ENCODE assay signal across 24 cellular contexts in the genomic region with DNA sequence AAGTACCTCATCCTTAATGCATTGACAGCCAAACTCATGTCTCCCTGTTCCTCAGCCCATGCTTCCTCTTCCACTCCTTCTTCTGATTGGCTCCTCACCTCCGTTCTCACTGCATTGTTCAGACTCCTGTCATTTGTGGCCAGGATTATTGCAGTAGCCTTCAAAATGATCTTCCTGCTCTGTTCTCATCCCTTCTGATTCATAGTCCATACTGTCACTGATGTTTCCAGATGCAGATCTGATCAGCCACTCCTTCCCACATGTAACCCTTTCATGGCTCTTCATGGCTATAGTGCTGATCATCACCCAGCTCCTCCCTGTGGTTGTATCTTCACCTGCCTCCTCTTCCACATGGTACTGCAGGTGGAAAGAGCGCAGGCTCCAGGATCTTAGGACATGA.
DNase-seq lines count a peak whose midpoint lies in the region; ATAC-seq and TF ChIP-seq lines count a peak whose summit lies in the region.
"Had no signal": no experiment of that assay in that cellular context is flagged by ENCODE, and none has a peak within 500 bp of the region (broad histone marks: within the 10 kb centered on the region; RNA-seq: fewer than 3 reads in every experiment).

No MANE protein-coding gene starts in this region.

- TF ChIP-seq CTCF in dorsolateral prefrontal cortex (IDR thresholded peaks at IDR 0.05 in 54 of 56, conservative IDR thresholded peaks at IDR 0.05 in 2 of 56; ENCODE audit: low read depth in 1 of 56, partially characterized antibody in 56 of 56) (no peak), foreskin fibroblast (IDR thresholded peaks at IDR 0.05; ENCODE audit: low read depth, low read length) (no peak)

- H3K27ac ChIP-seq in dorsolateral prefrontal cortex: peak overlapping the region in 52 of 59 donors; percentile 3 to 87 (median 74)
- peak overlapping the region; percentile 47 for H3K27ac ChIP-seq in temporal lobe (ENCODE audit: low read depth, low read length)
- H3K27ac ChIP-seq: BLaER1 treated with 17β-estradiol and CSF1 and Interleukin-3, amounts not matched to agents 10 nM and 100 nM; SJSA1 had no signal

- H3K27me3 ChIP-seq in dorsolateral prefrontal cortex: no peaks in the 10 kb centered on the region
- H3K27me3 ChIP-seq: BLaER1 treated with 17β-estradiol and CSF1 and Interleukin-3, amounts not matched to agents 10 nM and 100 nM; SJSA1 had no signal

- no peak overlapping the region for H3K4me3 ChIP-seq in dorsolateral prefrontal cortex
- no peak overlapping the region for H3K4me3 ChIP-seq in foreskin fibroblast (ENCODE audit: low read depth in 1 of 2, low read length in 2 of 2)
- H3K4me3 ChIP-seq: BLaER1 treated with 17β-estradiol and CSF1 and Interleukin-3, amounts not matched to agents 10 nM and 100 nM; GM12878; SJSA1 had no signal

- intact Hi-C loops in dorsolateral prefrontal cortex (cut with DNase I): loop anchor here in 1 of 2 donors (10.0 kb wide), 1 partner anchor 119 kb away; the partner anchor contains the start of gene YWHAH

- ATAC-seq in GM19035 (IDR thresholded peaks at IDR 0.05; ENCODE audit: unreplicated experiment): no peak
- ATAC-seq: GM12878, HCT116, Right ventricle myocardium inferior had no signal

- peak; percentile 8 for DNase-seq in RKO (ENCODE audit: low spot score)
- DNase-seq in dorsolateral prefrontal cortex: no peak
- DNase-seq in foreskin fibroblast: peak; percentile 28 to 59
- no peak for DNase-seq in NCI-H1694 (lab: John Stamatoyannopoulos, UW)
- DNase-seq in globus pallidus (ENCODE audit: low spot score): no peak
- DNase-seq: ACHN; Caco-2; CD4-positive, alpha-beta memory T cell; DMS 273 treated with DMSO at 0.1 percent for 48 hours; DMS79 treated with DMSO at 0.1 percent for 48 hours; GOT3; Karpas-422; NCI-H1694 treated with DMSO at 0.1 percent for 48 hours; NCI-H2081 treated with DMSO at 0.1 percent for 48 hours; NCI-H446 treated with DMSO at 0.1 percent for 48 hours; NCI-H526 treated with DMSO at 0.1 percent for 48 hours; OCI-M1 had no signal

Comparison
In these comparisons a context has a peak if more than half of its experiments do, and no peak if none do; other contexts are left out.
1. DNase-seq: peak in RKO (single experiment) and foreskin fibroblast (2 of 2); none in dorsolateral prefrontal cortex (0 of 10), NCI-H1694 (single experiment) and globus pallidus (single experiment).